Comparison of ENCODE assay signal across 7 cellular contexts in genomic region chr1:151165281-151165737, GRCh38. TPM values are rescaled to one million over a fixed set of nuclear protein-coding genes. Genes with fewer than 3 reads are reported as not detected.
DNase-seq lines count a peak whose midpoint lies in the region; ATAC-seq and TF ChIP-seq lines count a peak whose summit lies in the region.

No MANE protein-coding gene starts in this region.

- peak; percentile 1 for ATAC-seq in activated CD8-positive, alpha-beta T cell treated with anti-CD3 and anti-CD28 coated beads for 36 hours
- no peak for ATAC-seq in HG03196 (IDR thresholded peaks at IDR 0.05; ENCODE audit: unreplicated experiment)

- H3K4me3 ChIP-seq in GM12864 (ENCODE audit: low read depth, low read length): peak overlapping the region; percentile 79

- no peak for DNase-seq in GM12864 (ENCODE audit: low read depth)
- DNase-seq in HuH-7.5 (ENCODE audit: low spot score): peak; percentile 38
- DNase-seq in activated CD8-positive, alpha-beta T cell treated with anti-CD3 and anti-CD28 coated beads for 36 hours: peak; percentile 18
- DNase-seq in globus pallidus (ENCODE audit: low spot score): peak; percentile 60
- peak in 45 of 56 donors; percentile 24 to 81 (median 60) for DNase-seq in nucleus accumbens (lab: John Stamatoyannopoulos, UW)
- DNase-seq in NAMALWA (ENCODE audit: low spot score): no peak

- POLR2A ChIA-PET in activated CD8-positive, alpha-beta T cell treated with anti-CD3 and anti-CD28 coated beads for 36 hours (lab: Charles Lee): interaction anchor here (0.9 to 3.3 kb wide), 4 partner anchors 8 to 141 kb away, joined by 3 to 25 read pairs (median 12); partner anchors contain the start of genes TNFAIP8L2 and VPS72

- peaks cover 54% of the 10 kb centered on the region for H3K36me3 Mint-ChIP-seq in activated CD8-positive, alpha-beta T cell treated with anti-CD3 and anti-CD28 coated beads for 36 hours (ENCODE audit: low read depth)

- H3K9me3 Mint-ChIP-seq in activated CD8-positive, alpha-beta T cell treated with anti-CD3 and anti-CD28 coated beads for 36 hours: no peaks in the 10 kb centered on the region

- TF ChIP-seq CTCF in GM12864 (IDR thresholded peaks at IDR 0.05; ENCODE audit: low read depth, low read length, missing control alignments): no peak
- no peak for TF ChIP-seq CTCF in activated CD8-positive, alpha-beta T cell treated with anti-CD3 and anti-CD28 coated beads for 36 hours (IDR thresholded peaks at IDR 0.05)

- H3K27me3 Mint-ChIP-seq in activated CD8-positive, alpha-beta T cell treated with anti-CD3 and anti-CD28 coated beads for 36 hours: no peaks in the 10 kb centered on the region

- CTCF ChIA-PET in activated CD8-positive, alpha-beta T cell treated with anti-CD3 and anti-CD28 coated beads for 36 hours (lab: Charles Lee): interaction anchor here (0.9 to 1.7 kb wide), 2 partner anchors 9 to 10 kb away, joined by 3 to 6 read pairs; partner anchors contain the start of gene TNFAIP8L2

- H3K27ac Mint-ChIP-seq in activated CD8-positive, alpha-beta T cell treated with anti-CD3 and anti-CD28 coated beads for 36 hours: peak overlapping the region; percentile 94

- peak overlapping the region; percentile 91 for H3K4me3 Mint-ChIP-seq in activated CD8-positive, alpha-beta T cell treated with anti-CD3 and anti-CD28 coated beads for 36 hours

- intact Hi-C loops in activated CD8-positive, alpha-beta T cell treated with anti-CD3 and anti-CD28 coated beads for 36 hours (cut with micrococcal nuclease): loop anchor here (1.0 kb wide), 1 partner anchor 9 kb away; the partner anchor contains the start of gene TNFAIP8L2

- peaks cover 53% of the 10 kb centered on the region for H3K4me1 Mint-ChIP-seq in activated CD8-positive, alpha-beta T cell treated with anti-CD3 and anti-CD28 coated beads for 36 hours (ENCODE audit: low read depth)

RNA-seq across cellular contexts. Expression of gene LYSMD1, which starts 0.4 kb away (rescaled TPM):
- 1 to 10 TPM; 4.5 TPM for total RNA-seq in activated CD8-positive, alpha-beta T cell treated with anti-CD3 and anti-CD28 coated beads for 36 hours

RNA-seq across cellular contexts. Expression of gene SCNM1, which starts 0.6 kb away (rescaled TPM):
- total RNA-seq in activated CD8-positive, alpha-beta T cell treated with anti-CD3 and anti-CD28 coated beads for 36 hours: 10 to 100 TPM; 57.0 to 59.6 TPM

RNA-seq across cellular contexts. Expression of gene TNFAIP8L2, which starts 8.9 kb away (rescaled TPM):
- total RNA-seq in activated CD8-positive, alpha-beta T cell treated with anti-CD3 and anti-CD28 coated beads for 36 hours: 10 to 100 TPM; 16.1 to 17.5 TPM

RNA-seq across cellular contexts. Expression of gene TMOD4, which starts 10.5 kb away (rescaled TPM):
- total RNA-seq in activated CD8-positive, alpha-beta T cell treated with anti-CD3 and anti-CD28 coated beads for 36 hours: 1 to 10 TPM; 1.9 to 2.5 TPM

RNA-seq across cellular contexts. Expression of gene SEMA6C, which starts 18.9 kb away (rescaled TPM):
- total RNA-seq in activated CD8-positive, alpha-beta T cell treated with anti-CD3 and anti-CD28 coated beads for 36 hours: 1 to 10 TPM; 3.4 to 3.7 TPM

Comparison
In these comparisons a context has a peak if more than half of its experiments do, and no peak if none do; other contexts are left out.
1. DNase-seq: peak in HuH-7.5 (single experiment), activated CD8-positive, alpha-beta T cell treated with anti-CD3 and anti-CD28 coated beads for 36 hours (single experiment), globus pallidus (single experiment) and nucleus accumbens (45 of 56); none in GM12864 (single experiment) and NAMALWA (single experiment).